Comparison of ENCODE assay signal across 19 cellular contexts in the genomic region with DNA sequence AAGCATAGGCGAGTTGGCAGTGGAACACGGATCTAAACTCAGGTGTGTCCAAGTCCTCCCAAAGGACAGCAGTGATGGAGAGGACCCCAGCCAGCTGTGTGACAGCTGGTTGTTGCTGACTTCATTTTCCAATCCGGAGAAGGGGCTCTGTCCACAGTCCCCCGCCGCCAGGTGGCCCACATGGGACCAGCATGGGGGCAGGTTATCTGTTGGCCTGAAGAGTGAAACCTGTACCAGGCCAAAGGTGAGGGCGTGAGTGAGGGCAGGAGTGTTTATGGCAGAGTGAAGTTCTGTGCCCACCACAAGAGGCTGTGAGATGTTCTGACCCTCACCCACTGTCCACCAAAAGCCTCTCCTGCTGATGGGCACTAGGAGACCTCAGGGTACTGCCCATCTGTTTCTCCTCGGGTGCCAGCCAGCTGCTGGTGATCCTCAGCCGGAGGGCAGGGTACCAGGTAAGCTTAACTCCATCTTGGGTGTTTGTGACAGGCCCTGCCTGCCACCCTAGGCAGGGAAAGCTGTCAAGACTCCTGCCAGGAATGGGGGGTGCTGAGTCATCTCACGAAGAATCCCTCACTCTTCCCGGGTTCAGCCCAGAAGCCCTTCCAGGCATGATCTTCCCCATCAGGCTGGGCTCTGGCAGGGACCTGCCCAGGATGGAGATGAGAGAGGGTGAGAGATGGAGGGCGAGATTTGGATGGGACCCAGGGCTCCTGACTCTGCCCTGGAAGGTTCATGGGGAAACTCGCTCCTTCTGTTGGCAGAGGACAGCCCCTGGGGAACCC. TPM values are rescaled to one million over a fixed set of nuclear protein-coding genes. Genes with fewer than 3 reads are reported as not detected.
DNase-seq lines count a peak whose midpoint lies in the region; ATAC-seq and TF ChIP-seq lines count a peak whose summit lies in the region.
"Had no signal": no experiment of that assay in that cellular context is flagged by ENCODE, and none has a peak within 500 bp of the region (broad histone marks: within the 10 kb centered on the region; RNA-seq: fewer than 3 reads in every experiment).

No MANE protein-coding gene starts in this region.

- H3K27me3 Mint-ChIP-seq in stimulated activated naive B cell treated with anti-CD40 and anti-IgM and Interleukin-4, amounts not matched to agents 10 μg/mL and 1 μg/mL and 100 μg/mL, for 72 hours = peaks cover 5 to 6% of the 10 kb centered on the region in 2 donors
- H3K27me3 Mint-ChIP-seq: activated CD4-positive, alpha-beta T cell treated with anti-CD3 and anti-CD28 coated beads for 36 hours; activated naive CD4-positive, alpha-beta T cell treated with anti-CD3 and anti-CD28 coated beads, Interleukin-2, amount 50 U/mL, for 24 hours had no signal

- peaks cover 11 to 77% (median 57%) of the 10 kb centered on the region in 10 experiments; a peak in 19 of 20 replicates for H3K4me1 ChIP-seq in BLaER1 treated with 17β-estradiol and CSF1 and Interleukin-3, amounts not matched to agents 10 nM and 100 nM

- 0 out of 22 replicates have a peak overlapping the region, but pooled peaks of 2 of the 11 experiments have one; percentile 3 to 14 for H3K27ac ChIP-seq in BLaER1 treated with 17β-estradiol and CSF1 and Interleukin-3, amounts not matched to agents 10 nM and 100 nM
- H3K27ac ChIP-seq: hepatocyte, left ventricle myocardium inferior, sigmoid colon had no signal

- H3K4me1 Mint-ChIP-seq in stimulated activated naive B cell treated with anti-CD40 and anti-IgM and Interleukin-4, amounts not matched to agents 10 μg/mL and 1 μg/mL and 100 μg/mL, for 72 hours = peaks cover 16 to 39% of the 10 kb centered on the region in 2 donors

- H3K9ac ChIP-seq in BLaER1 treated with 17β-estradiol and CSF1 and Interleukin-3, amounts not matched to agents 10 nM and 100 nM = 0 out of 22 replicates have a peak overlapping the region, but pooled peaks of 1 of the 11 experiments have one; percentile 2

- peaks cover 0 to 27% (median 1%) of the 10 kb centered on the region in 11 experiments; a peak in 8 of 22 replicates for H3K36me3 ChIP-seq in BLaER1 treated with 17β-estradiol and CSF1 and Interleukin-3, amounts not matched to agents 10 nM and 100 nM

- no peak overlapping the region for H3K27ac Mint-ChIP-seq in stimulated activated naive B cell treated with anti-CD40 and anti-IgM and Interleukin-4, amounts not matched to agents 10 μg/mL and 1 μg/mL and 100 μg/mL, for 72 hours
- H3K27ac Mint-ChIP-seq: activated CD4-positive, alpha-beta T cell treated with anti-CD3 and anti-CD28 coated beads for 36 hours; activated naive CD4-positive, alpha-beta T cell treated with anti-CD3 and anti-CD28 coated beads, Interleukin-2, amount 50 U/mL, for 24 hours; immature natural killer cell had no signal

- no peak overlapping the region for H3K4me3 Mint-ChIP-seq in stimulated activated naive B cell treated with anti-CD40 and anti-IgM and Interleukin-4, amounts not matched to agents 10 μg/mL and 1 μg/mL and 100 μg/mL, for 72 hours
- H3K4me3 Mint-ChIP-seq: activated CD4-positive, alpha-beta T cell treated with anti-CD3 and anti-CD28 coated beads for 36 hours; activated naive CD4-positive, alpha-beta T cell treated with anti-CD3 and anti-CD28 coated beads, Interleukin-2, amount 50 U/mL, for 24 hours; immature natural killer cell had no signal

- TF ChIP-seq CTCF in fibroblast of the aortic adventitia (IDR thresholded peaks at IDR 0.05; ENCODE audit: insufficient read depth, low read length) = no peak

- peak; percentile 19 for DNase-seq in A172 (ENCODE audit: low spot score)
- peak; percentile 65 for DNase-seq in M059J (ENCODE audit: low read depth)
- DNase-seq in fibroblast of the aortic adventitia (ENCODE audit: low read depth) = peak; percentile 36
- DNase-seq in COLO668 (lab: John Stamatoyannopoulos, UW; ENCODE audit: unreplicated experiment) = no peak
- no peak for DNase-seq in stimulated activated naive B cell treated with anti-CD40 and anti-IgM and Interleukin-4, amounts not matched to agents 10 μg/mL and 1 μg/mL and 100 μg/mL, for 72 hours
- DNase-seq in AML-193 (lab: John Stamatoyannopoulos, UW) = no peak
- DNase-seq: activated CD4-positive, alpha-beta T cell treated with anti-CD3 and anti-CD28 coated beads for 36 hours; cerebellar nuclear complex; immature natural killer cell; left ventricle myocardium inferior; NCI-H1105; NCI-H2029 treated with DMSO at 0.1 percent for 48 hours; SHP77 treated with DMSO at 0.1 percent for 48 hours; sigmoid colon; SW 1271 had no signal

- H4K20me1 ChIP-seq in BLaER1 treated with 17β-estradiol and CSF1 and Interleukin-3, amounts not matched to agents 10 nM and 100 nM = peaks cover 0 to 5% (median 0%) of the 10 kb centered on the region in 11 experiments; a peak in 2 of 22 replicates

- H3K9me3 ChIP-seq in BLaER1 treated with 17β-estradiol and CSF1 and Interleukin-3, amounts not matched to agents 10 nM and 100 nM (replicated peaks in 1 of 11) = no peaks in the 10 kb centered on the region
- H3K9me3 ChIP-seq: left ventricle myocardium inferior, sigmoid colon had no signal

- H3K4me3 ChIP-seq in BLaER1 treated with 17β-estradiol and CSF1 and Interleukin-3, amounts not matched to agents 10 nM and 100 nM = no peak overlapping the region
- no peak overlapping the region for H3K4me3 ChIP-seq in fibroblast of the aortic adventitia (ENCODE audit: low read depth, low read length)
- H3K4me3 ChIP-seq: hepatocyte, left ventricle myocardium inferior, sigmoid colon had no signal

- H3K9me3 Mint-ChIP-seq in stimulated activated naive B cell treated with anti-CD40 and anti-IgM and Interleukin-4, amounts not matched to agents 10 μg/mL and 1 μg/mL and 100 μg/mL, for 72 hours = peaks cover 0 to 2% of the 10 kb centered on the region in 2 donors
- H3K9me3 Mint-ChIP-seq: activated naive CD4-positive, alpha-beta T cell treated with anti-CD3 and anti-CD28 coated beads, Interleukin-2, amount 50 U/mL, for 24 hours; immature natural killer cell had no signal

- H3K4me2 ChIP-seq in BLaER1 treated with 17β-estradiol and CSF1 and Interleukin-3, amounts not matched to agents 10 nM and 100 nM = peak overlapping the region in 6 of 11 experiments; percentile 1 to 29 (median 9); a peak in 6 of 22 replicates
- H3K4me2 ChIP-seq: hepatocyte had no signal

- H3K36me3 Mint-ChIP-seq in stimulated activated naive B cell treated with anti-CD40 and anti-IgM and Interleukin-4, amounts not matched to agents 10 μg/mL and 1 μg/mL and 100 μg/mL, for 72 hours = peaks cover 0 to 4% of the 10 kb centered on the region in 2 donors
- H3K36me3 Mint-ChIP-seq: activated naive CD4-positive, alpha-beta T cell treated with anti-CD3 and anti-CD28 coated beads, Interleukin-2, amount 50 U/mL, for 24 hours; immature natural killer cell had no signal

- H3K27me3 ChIP-seq in BLaER1 treated with 17β-estradiol and CSF1 and Interleukin-3, amounts not matched to agents 10 nM and 100 nM = peaks cover 0 to 9% (median 5%) of the 10 kb centered on the region in 11 experiments; a peak in 5 of 22 replicates
- H3K27me3 ChIP-seq: hepatocyte had no signal

- no peak for ATAC-seq in HG03442 (IDR thresholded peaks at IDR 0.05; ENCODE audit: unreplicated experiment)
- no peak for ATAC-seq in stimulated activated naive B cell treated with anti-CD40 and anti-IgM and Interleukin-4, amounts not matched to agents 10 μg/mL and 1 μg/mL and 100 μg/mL, for 72 hours (replicated peaks)
- ATAC-seq: activated CD4-positive, alpha-beta T cell treated with anti-CD3 and anti-CD28 coated beads for 36 hours had no signal

RNA-seq across cellular contexts. Expression of a gene that starts 15.5 kb away (rescaled TPM):
- 5.8 and 6.3 TPM in 2 replicates for total RNA-seq in A172 (2014; rRNA removed; shearing (Covaris generic))
- total RNA-seq in M059J (2014; rRNA removed; shearing (Covaris generic)) = 9.0 and 16.1 TPM in 2 replicates
- 11.7 and 21.3 TPM in 2 replicates for total RNA-seq in fibroblast of the aortic adventitia (ENCODE audit: low replicate concordance)

RNA-seq across cellular contexts. Expression of a gene that starts 34.2 kb away (rescaled TPM):
- total RNA-seq in A172 (2014; rRNA removed; shearing (Covaris generic)) = 2.4 and 2.9 TPM in 2 replicates
- 13.6 and 14.9 TPM in 2 replicates for total RNA-seq in M059J (2014; rRNA removed; shearing (Covaris generic))
- total RNA-seq in fibroblast of the aortic adventitia (ENCODE audit: low replicate concordance) = 3.9 and 14.2 TPM in 2 replicates

Comparison
In these comparisons a context has a peak if more than half of its experiments do, and no peak if none do; other contexts are left out.
1. DNase-seq: peak in A172 (single experiment), M059J (single experiment) and fibroblast of the aortic adventitia (single experiment); none in COLO668 (single experiment), stimulated activated naive B cell treated with anti-CD40 and anti-IgM and Interleukin-4, amounts not matched to agents 10 μg/mL and 1 μg/mL and 100 μg/mL, for 72 hours (single experiment) and AML-193 (0 of 2).